ENCODE assay signal across 1 cellular context in genomic region chr17:42304187-42305030, GRCh38.
TF ChIP-seq lines count a peak whose summit lies in the region.

No MANE protein-coding gene starts in this region.

TF ChIP-seq in HepG2, 621 proteins besides CTCF, POLR2A, EP300 and RAD21 (continued from another document and continues in another):
- TF ChIP-seq ZBTB43 (CRISPR knock-in tag; conservative IDR thresholded peaks at IDR 0.05) (0 out of 2 replicates have a peak, but pooled peaks have one; percentile 44), ZNF570 (CRISPR knock-in tag; IDR thresholded peaks at IDR 0.05; ENCODE audit: borderline replicate concordance) (no peak), ZBTB10 (CRISPR knock-in tag; IDR thresholded peaks at IDR 0.05; ENCODE audit: borderline replicate concordance) (no peak), THAP9 (CRISPR knock-in tag; IDR thresholded peaks at IDR 0.05; ENCODE audit: borderline replicate concordance) (no peak), THAP11 (CRISPR knock-in tag; IDR thresholded peaks at IDR 0.05) (0 out of 2 replicates have a peak, but pooled peaks have one; percentile 16), MTERF4 (CRISPR knock-in tag; IDR thresholded peaks at IDR 0.05) (peak; percentile 89; the same call in 1 of the 2 replicates), ETS1 (CRISPR knock-in tag; IDR thresholded peaks at IDR 0.05) (no peak), ARHGAP35 (CRISPR knock-in tag; IDR thresholded peaks at IDR 0.05; ENCODE audit: borderline replicate concordance) (no peak), TAF15 (IDR thresholded peaks at IDR 0.05; ENCODE audit: low read depth, low read length, poor library complexity, severe bottlenecking) (no peak), ELK4 (CRISPR knock-in tag; IDR thresholded peaks at IDR 0.05; ENCODE audit: borderline replicate concordance) (no peak), NFATC3 (CRISPR knock-in tag; IDR thresholded peaks at IDR 0.05) (no peak), MTF2 (CRISPR knock-in tag; IDR thresholded peaks at IDR 0.05; ENCODE audit: borderline replicate concordance) (no peak), SALL1 (CRISPR knock-in tag; IDR thresholded peaks at IDR 0.05) (peak; percentile 78), SATB2 (CRISPR knock-in tag; IDR thresholded peaks at IDR 0.05) (no peak), HNRNPLL (IDR thresholded peaks at IDR 0.05; ENCODE audit: low read depth, low read length, poor library complexity, severe bottlenecking) (peak; percentile 15), BRF2 (CRISPR knock-in tag; IDR thresholded peaks at IDR 0.05) (no peak), SRF (IDR thresholded peaks at IDR 0.05; ENCODE audit: low read depth, low read length) (no peak), ZNF142 (CRISPR knock-in tag; IDR thresholded peaks at IDR 0.05) (no peak), MTF1 (CRISPR knock-in tag; IDR thresholded peaks at IDR 0.05) (no peak), SNAPC2 (CRISPR knock-in tag; IDR thresholded peaks at IDR 0.05) (no peak), CBX2 (IDR thresholded peaks at IDR 0.05; ENCODE audit: low read depth, low read length) (no peak), CBX2 (CRISPR knock-in tag; IDR thresholded peaks at IDR 0.05; ENCODE audit: low read depth) (no peak), NR2F2 (IDR thresholded peaks at IDR 0.05; ENCODE audit: borderline replicate concordance, low read depth) (no peak), DZIP1 (CRISPR knock-in tag; IDR thresholded peaks at IDR 0.05) (no peak), ZNF572 (CRISPR knock-in tag; IDR thresholded peaks at IDR 0.05) (peak; percentile 96), TSC22D2 (CRISPR knock-in tag; IDR thresholded peaks at IDR 0.05; ENCODE audit: borderline replicate concordance) (no peak), PITX1 (CRISPR knock-in tag; IDR thresholded peaks at IDR 0.05) (peak; percentile 51; the same call in 1 of the 2 replicates), MTA1 (CRISPR knock-in tag; IDR thresholded peaks at IDR 0.05; ENCODE audit: borderline replicate concordance) (peak; percentile 93), ZNF577 (CRISPR knock-in tag; IDR thresholded peaks at IDR 0.05; ENCODE audit: borderline replicate concordance, low read depth) (no peak), HES4 (CRISPR knock-in tag; IDR thresholded peaks at IDR 0.05; ENCODE audit: borderline replicate concordance) (peak; percentile 75; the same call in 1 of the 2 replicates), ZNF24 (IDR thresholded peaks at IDR 0.05) (no peak), ZNF331 (CRISPR knock-in tag; IDR thresholded peaks at IDR 0.05) (no peak), KDM5B (CRISPR knock-in tag; IDR thresholded peaks at IDR 0.05; ENCODE audit: borderline replicate concordance) (peak; percentile 58), PHF8 (CRISPR knock-in tag; IDR thresholded peaks at IDR 0.05) (no peak; the same call in 1 of the 2 replicates), KMT2A (CRISPR knock-in tag; IDR thresholded peaks at IDR 0.05) (peak; percentile 54; the same call in 1 of the 2 replicates)
